18 cellular contexts compared by ENCODE assay signal in the genomic region with DNA sequence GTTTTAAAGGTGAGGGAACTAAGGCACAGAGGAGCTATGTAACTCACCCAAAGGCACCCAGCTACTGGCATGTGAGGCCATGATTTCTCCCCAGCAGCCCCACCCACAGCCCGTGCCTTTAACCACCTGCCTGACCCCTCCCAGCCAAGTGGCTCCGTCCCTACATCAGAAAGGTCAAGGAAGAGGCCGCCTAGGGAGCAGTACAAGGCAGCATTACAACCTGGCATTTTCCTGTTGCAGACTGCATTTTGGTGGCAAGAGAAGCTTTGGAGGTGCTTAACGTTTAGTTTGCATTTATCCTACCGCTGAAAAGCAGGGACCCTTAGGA. TPM values are rescaled to one million over a fixed set of nuclear protein-coding genes. Genes with fewer than 3 reads are reported as not detected.
DNase-seq lines count a peak whose midpoint lies in the region; ATAC-seq and TF ChIP-seq lines count a peak whose summit lies in the region.
"Had no signal": no experiment of that assay in that cellular context is flagged by ENCODE, and none has a peak within 500 bp of the region (broad histone marks: within the 10 kb centered on the region; RNA-seq: fewer than 3 reads in every experiment).

No MANE protein-coding gene starts in this region.

- DNase-seq in MCF 10A (ENCODE audit: unreplicated experiment): no peak
- no peak for DNase-seq in mammary epithelial cell
- DNase-seq in SJCRH30: no peak
- no peak for DNase-seq in hepatocyte (ENCODE audit: low spot score)
- no peak for DNase-seq in NCI-H1048 (lab: John Stamatoyannopoulos, UW)
- no peak for DNase-seq in HAP-1 (ENCODE audit: low spot score in 2 of 2)
- DNase-seq: ACHN; activated T-cell treated with anti-CD3 and anti-CD28 coated beads, Interleukin-2, amount 50 U/mL, for 72 hours; stimulated activated CD4-positive, alpha-beta T cell treated with anti-CD3 and anti-CD28 coated beads, Interleukin-4, amount 100 ng/mL, for 1 hour had no signal

- no peaks in the 10 kb centered on the region for H4K20me1 ChIP-seq in mammary epithelial cell (ENCODE audit: insufficient read depth, low read length)
- no peaks in the 10 kb centered on the region for H4K20me1 ChIP-seq in hepatocyte (ENCODE audit: insufficient read depth, poor library complexity, severe bottlenecking)

- H3K27ac ChIP-seq in mammary epithelial cell (ENCODE audit: insufficient read depth, low read depth, low read length) (no peak overlapping the region), SJCRH30 (peak overlapping the region; percentile 49; the same call in 1 of the 2 replicates), hepatocyte (peak overlapping the region; percentile 72), stomach smooth muscle (ENCODE audit: low read length) (peak overlapping the region; percentile 62)

- H3K36me3 ChIP-seq in mammary epithelial cell (ENCODE audit: insufficient read depth, low read length) (no peaks in the 10 kb centered on the region), SJCRH30 (no peaks in the 10 kb centered on the region), hepatocyte (replicated peaks; ENCODE audit: insufficient read depth, low read depth) (no peaks in the 10 kb centered on the region), stomach smooth muscle (ENCODE audit: control insufficient read depth in 2 of 2, insufficient read depth in 2 of 2, low read length in 2 of 2) (no peaks in the 10 kb centered on the region), HAP-1 (replicated peaks) (no peaks in the 10 kb centered on the region; the same call in 1 of the 2 replicates)
- H3K36me3 ChIP-seq: prostate gland had no signal

- no peaks in the 10 kb centered on the region for H3K9me2 ChIP-seq in hepatocyte (replicated peaks; ENCODE audit: insufficient read depth)

- H3K27ac Mint-ChIP-seq in MCF 10A (ENCODE audit: low read depth, unreplicated experiment): peak overlapping the region; percentile 82
- H3K27ac Mint-ChIP-seq: activated naive CD4-positive, alpha-beta T cell treated with anti-CD3 and anti-CD28 coated beads, Interleukin-2, amount 50 U/mL, for 72 hours; activated T-cell treated with anti-CD3 and anti-CD28 coated beads, Interleukin-2, amount 50 U/mL, for 72 hours; CD14-positive monocyte; dendritic cell treated with granulocyte-macrophage colony-stimulating factor and Interleukin-4, amounts not matched to agents 40 ng/mL and 50 ng/mL, for 4 days; natural killer cell treated with Interleukin-12 subunit alpha and Interleukin-12 subunit beta and Interleukin-15 and Interleukin-18, amount 100 ng/mL, for 72 hours; T-helper 2 cell treated with Interferon-gamma antibody and Interleukin-4, amounts not matched to agents 5 μg/mL and 100 μg/mL, for 36 hours had no signal

- no peaks in the 10 kb centered on the region for H3K9me3 Mint-ChIP-seq in MCF 10A (ENCODE audit: unreplicated experiment)
- H3K9me3 Mint-ChIP-seq: activated naive CD4-positive, alpha-beta T cell treated with anti-CD3 and anti-CD28 coated beads, Interleukin-2, amount 50 U/mL, for 72 hours; dendritic cell treated with granulocyte-macrophage colony-stimulating factor and Interleukin-4, amounts not matched to agents 40 ng/mL and 50 ng/mL, for 4 days; natural killer cell treated with Interleukin-12 subunit alpha and Interleukin-12 subunit beta and Interleukin-15 and Interleukin-18, amount 100 ng/mL, for 72 hours; T-helper 2 cell treated with Interferon-gamma antibody and Interleukin-4, amounts not matched to agents 5 μg/mL and 100 μg/mL, for 36 hours had no signal

- no TSS peak for BruUV-seq in MCF 10A (replicated peaks; lab: Mats Ljungman, UMichigan)
- no TSS peak for BruUV-seq in mammary epithelial cell (replicated peaks; lab: Mats Ljungman, UMichigan)

- in situ Hi-C loops in mammary epithelial cell (cut with MboI; ENCODE audit: low sequenced_read_pairs in 2 of 2): no loop called here
- in situ Hi-C loops in HAP-1 (cut with MboI; ENCODE audit: low sequenced_read_pairs): no loop called here

- no peak for ATAC-seq in HG02885 (IDR thresholded peaks at IDR 0.05; ENCODE audit: poor library complexity, unreplicated experiment)
- ATAC-seq: activated naive CD4-positive, alpha-beta T cell treated with anti-CD3 and anti-CD28 coated beads, Interleukin-2, amount 50 U/mL, for 72 hours; activated T-cell treated with anti-CD3 and anti-CD28 coated beads, Interleukin-2, amount 50 U/mL, for 72 hours; natural killer cell treated with Interleukin-12 subunit alpha and Interleukin-12 subunit beta and Interleukin-15 and Interleukin-18, amount 100 ng/mL, for 72 hours had no signal

- H3K27me3 ChIP-seq in mammary epithelial cell (ENCODE audit: insufficient read depth, low read length): no peaks in the 10 kb centered on the region
- no peaks in the 10 kb centered on the region for H3K27me3 ChIP-seq in SJCRH30
- no peaks in the 10 kb centered on the region for H3K27me3 ChIP-seq in hepatocyte
- no peaks in the 10 kb centered on the region for H3K27me3 ChIP-seq in stomach smooth muscle (ENCODE audit: control insufficient read depth in 1 of 2, insufficient read depth in 2 of 2, low read length in 2 of 2)
- H3K27me3 ChIP-seq in HAP-1 (ENCODE audit: low read depth): no peaks in the 10 kb centered on the region

- 86% methylated on average over 4 of the region's 5 CpGs for WGBS in mammary epithelial cell (ENCODE audit: low coverage, missing lambda C conversion rate)
- 79% methylated on average over 5 of the region's 5 CpGs for WGBS in hepatocyte (ENCODE audit: low lambda C conversion rate, missing lambda C conversion rate)

- intact Hi-C loops in MCF 10A (cut with micrococcal nuclease) (no loop called here), mammary epithelial cell (cut with micrococcal nuclease) (loop anchor here (2.0 kb wide), 1 partner anchor 18 kb away; no protein-coding TSS in a partner anchor)

- dilution Hi-C loops in mammary epithelial cell (cut with HindIII; ENCODE audit: low sequenced_read_pairs): no loop called here

- POLR2A ChIA-PET in MCF 10A (lab: Yijun Ruan, JAX): interaction anchor here (0.8 to 2.3 kb wide), 11 partner anchors 10 to 126 kb away, joined by 3 to 21 read pairs (median 4); a partner anchor contains a TSS

- H3K4me3 Mint-ChIP-seq in MCF 10A (ENCODE audit: unreplicated experiment): no peak overlapping the region
- H3K4me3 Mint-ChIP-seq: activated T-cell treated with anti-CD3 and anti-CD28 coated beads, Interleukin-2, amount 50 U/mL, for 72 hours; CD14-positive monocyte; dendritic cell treated with granulocyte-macrophage colony-stimulating factor and Interleukin-4, amounts not matched to agents 40 ng/mL and 50 ng/mL, for 4 days; natural killer cell treated with Interleukin-12 subunit alpha and Interleukin-12 subunit beta and Interleukin-15 and Interleukin-18, amount 100 ng/mL, for 72 hours; T-helper 2 cell treated with Interferon-gamma antibody and Interleukin-4, amounts not matched to agents 5 μg/mL and 100 μg/mL, for 36 hours had no signal

- peaks cover 24% of the 10 kb centered on the region for H3K36me3 Mint-ChIP-seq in MCF 10A (ENCODE audit: insufficient read depth, unreplicated experiment)
- H3K36me3 Mint-ChIP-seq: activated naive CD4-positive, alpha-beta T cell treated with anti-CD3 and anti-CD28 coated beads, Interleukin-2, amount 50 U/mL, for 72 hours; natural killer cell treated with Interleukin-12 subunit alpha and Interleukin-12 subunit beta and Interleukin-15 and Interleukin-18, amount 100 ng/mL, for 72 hours had no signal

- H3K4me2 ChIP-seq in mammary epithelial cell (ENCODE audit: insufficient read depth, low read depth, low read length) (no peak overlapping the region), hepatocyte (no peak overlapping the region)

- no peak overlapping the region for H3K4me3 ChIP-seq in mammary epithelial cell (replicated peaks in 1 of 3; ENCODE audit: insufficient read depth in 1 of 3, low read depth in 2 of 3, low read length in 3 of 3)
- no peak overlapping the region for H3K4me3 ChIP-seq in SJCRH30
- H3K4me3 ChIP-seq in hepatocyte: no peak overlapping the region
- no peak overlapping the region for H3K4me3 ChIP-seq in stomach smooth muscle (ENCODE audit: low read length in 2 of 2)
- H3K4me3 ChIP-seq in HAP-1: no peak overlapping the region
- H3K4me3 ChIP-seq: prostate gland, smooth muscle cell had no signal

- TF ChIP-seq CTCF in MCF 10A (IDR thresholded peaks at IDR 0.05; ENCODE audit: unreplicated experiment): no peak
- no peak for TF ChIP-seq CTCF in mammary epithelial cell (conservative IDR thresholded peaks at IDR 0.05 in 1 of 2, IDR thresholded peaks at IDR 0.05 in 1 of 2; ENCODE audit: extremely low read depth in 1 of 2, insufficient read depth in 1 of 2, low read depth in 1 of 2, low read length in 2 of 2)
- TF ChIP-seq CTCF in hepatocyte (IDR thresholded peaks at IDR 0.05; ENCODE audit: poor library complexity): no peak

- H3K27me3 Mint-ChIP-seq in MCF 10A (ENCODE audit: insufficient read depth, unreplicated experiment): no peaks in the 10 kb centered on the region
- H3K27me3 Mint-ChIP-seq: dendritic cell treated with granulocyte-macrophage colony-stimulating factor and Interleukin-4, amounts not matched to agents 40 ng/mL and 50 ng/mL, for 4 days; natural killer cell treated with Interleukin-12 subunit alpha and Interleukin-12 subunit beta and Interleukin-15 and Interleukin-18, amount 100 ng/mL, for 72 hours had no signal

- peaks cover 10% of the 10 kb centered on the region for H3K79me2 ChIP-seq in mammary epithelial cell (ENCODE audit: insufficient read depth, low read length)
- H3K79me2 ChIP-seq in hepatocyte: no peaks in the 10 kb centered on the region

- CTCF ChIA-PET in MCF 10A (lab: Yijun Ruan, JAX): interaction anchor here (0.6 to 2.1 kb wide), 5 partner anchors 13 to 359 kb away, joined by 3 to 14 read pairs (median 6); no protein-coding TSS in a partner anchor
- CTCF ChIA-PET in mammary epithelial cell (lab: Charles Lee; ENCODE audit: low non-redundant PET): interaction anchor here (0.6 kb wide), 1 partner anchor 12 kb away, joined by 5 read pairs; no protein-coding TSS in a partner anchor

- H3K9ac ChIP-seq in mammary epithelial cell (ENCODE audit: insufficient read depth, low read length) (no peak overlapping the region), stomach smooth muscle (ENCODE audit: low read length in 2 of 2) (no peak overlapping the region)

- H3K4me1 Mint-ChIP-seq in MCF 10A (ENCODE audit: insufficient read depth, unreplicated experiment): peaks cover 14% of the 10 kb centered on the region
- H3K4me1 Mint-ChIP-seq: CD14-positive monocyte had no signal

- H3K9me3 ChIP-seq in mammary epithelial cell (replicated peaks; ENCODE audit: insufficient read depth, low read length): no peaks in the 10 kb centered on the region
- no peaks in the 10 kb centered on the region for H3K9me3 ChIP-seq in SJCRH30 (replicated peaks)
- H3K9me3 ChIP-seq in hepatocyte (ENCODE audit: low read depth): no peaks in the 10 kb centered on the region
- no peaks in the 10 kb centered on the region for H3K9me3 ChIP-seq in stomach smooth muscle (ENCODE audit: control insufficient read depth in 2 of 2, low read length in 2 of 2)
- no peaks in the 10 kb centered on the region for H3K9me3 ChIP-seq in HAP-1
- H3K9me3 ChIP-seq: prostate gland had no signal

- H3K4me1 ChIP-seq in mammary epithelial cell (ENCODE audit: insufficient read depth, low read length) (peaks cover 18% of the 10 kb centered on the region), SJCRH30 (peaks cover 22% of the 10 kb centered on the region), hepatocyte (ENCODE audit: insufficient read depth) (peaks cover 15% of the 10 kb centered on the region), stomach smooth muscle (ENCODE audit: control insufficient read depth, insufficient read depth, low read length) (peaks cover 9% of the 10 kb centered on the region), HAP-1 (no peaks in the 10 kb centered on the region)

- H2AFZ ChIP-seq in mammary epithelial cell (ENCODE audit: low read depth, low read length) (no peak overlapping the region), hepatocyte (no peak overlapping the region)

RNA-seq across cellular contexts. Expression of a gene that starts 17.5 kb away (rescaled TPM):
- total RNA-seq in MCF 10A (2022): 23.8 and 25.0 TPM in 2 replicates
- total RNA-seq in mammary epithelial cell: 10 to 100 TPM; 28.8 to 35.2 TPM
- polyA plus RNA-seq in mammary epithelial cell: 42.2 TPM
- polyA minus RNA-seq in mammary epithelial cell: 39.5 TPM
- 2.2 and 2.6 TPM in 2 replicates for total RNA-seq in SJCRH30 (2014; rRNA removed; shearing (Covaris generic))
- 10.2 and 11.2 TPM in 2 replicates for total RNA-seq in hepatocyte
- 7.1 and 12.0 TPM in 2 replicates for polyA plus RNA-seq in hepatocyte
